8 cellular contexts compared by ENCODE assay signal in the genomic region with DNA sequence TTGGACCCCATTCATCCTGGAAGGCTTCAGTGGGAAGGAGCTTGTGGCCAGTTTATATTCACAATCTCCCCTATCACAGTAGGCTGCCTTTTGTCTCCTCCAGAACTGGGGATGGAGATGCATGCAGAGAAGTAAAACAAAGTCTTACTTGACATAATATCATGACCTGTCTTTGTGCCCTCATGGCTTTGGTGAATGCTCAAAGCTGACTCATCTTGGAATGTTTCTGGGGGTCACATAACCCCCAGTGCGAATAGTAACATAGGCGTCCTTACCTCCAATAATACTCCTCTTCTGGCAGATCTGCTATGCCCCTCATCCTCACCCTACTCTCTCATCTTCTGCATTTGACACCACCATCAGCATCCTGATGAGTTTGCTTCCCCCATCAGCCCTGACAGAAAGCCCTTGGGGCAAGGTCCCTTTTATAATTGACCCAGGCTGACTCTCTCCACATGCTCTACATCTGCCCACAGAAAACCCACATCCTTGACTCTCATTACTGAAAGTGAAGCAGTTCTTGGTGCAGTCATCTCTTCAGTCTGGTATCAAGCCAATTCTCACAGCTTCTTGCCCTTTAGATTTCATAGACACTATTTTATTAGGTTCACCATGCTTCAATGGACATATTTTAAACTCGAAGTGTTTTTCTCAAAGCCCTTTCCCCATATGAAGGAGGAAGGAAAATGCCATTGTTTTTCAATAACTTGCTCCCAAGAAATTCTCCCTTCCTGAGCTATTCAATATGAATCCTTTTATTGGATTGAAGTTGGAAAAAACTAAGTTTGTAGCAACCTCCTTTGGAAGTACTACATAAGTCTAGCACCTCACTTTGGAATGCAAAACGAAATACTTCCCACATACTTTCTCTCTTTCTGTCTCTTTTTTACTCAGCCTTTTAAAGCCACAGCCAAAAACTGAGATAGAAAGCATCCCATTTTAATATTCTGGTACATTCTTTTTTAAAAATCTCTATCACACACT. TPM values are rescaled to one million over a fixed set of nuclear protein-coding genes. Genes with fewer than 3 reads are reported as not detected.
A peak's percentile ranks its signal among the peaks of the same experiment; 100 is the strongest.
DNase-seq lines count a peak whose midpoint lies in the region; ATAC-seq lines count a peak whose summit lies in the region.

No MANE protein-coding gene starts in this region.

- in situ Hi-C loops in GM23248 (cut with MboI) = no loop called here
- in situ Hi-C loops in G401 (cut with HindIII; ENCODE audit: low sequenced_read_pairs) = no loop called here

- peaks cover 39% of the 10 kb centered on the region for H3F3A ChIP-seq in GM23248 (ENCODE audit: insufficient read depth)

- no peak overlapping the region for H2AK5ac ChIP-seq in mesendoderm (ENCODE audit: low read length)

- H4K8ac ChIP-seq in mesendoderm (ENCODE audit: low read depth, low read length) = no peak overlapping the region

- DNase-seq in GM23248 (peak; percentile 73), mesendoderm (peak; percentile 35), G401 (ENCODE audit: low spot score) (no peak)
- DNase-seq in stimulated activated CD4-positive, alpha-beta T cell treated with anti-CD3 and anti-CD28 coated beads, Interleukin-4, amount 100 ng/mL, for 24 hours = no peak
- DNase-seq in stimulated activated CD4-positive, alpha-beta T cell treated with anti-CD3 and anti-CD28 coated beads, Interleukin-1b, Interleukin-23, amount 100 ng/mL, for 48 hours = no peak
- DNase-seq in stimulated activated CD4-positive, alpha-beta T cell treated with anti-CD3 and anti-CD28 coated beads, Interleukin-4, amount 100 ng/mL, for 1 hour = no peak

- H3K4me1 ChIP-seq in GM23248 (ENCODE audit: insufficient read depth) (peaks cover 38% of the 10 kb centered on the region), mesendoderm (ENCODE audit: control insufficient read depth, low read depth, low read length) (no peaks in the 10 kb centered on the region)

- H2AFZ ChIP-seq in GM23248 = peak overlapping the region; percentile 66

- no peak overlapping the region for H3K56ac ChIP-seq in mesendoderm (ENCODE audit: low read length)

- ATAC-seq in GM18508 (IDR thresholded peaks at IDR 0.05; ENCODE audit: insufficient read depth, unreplicated experiment) = peak; percentile 99
- peak; percentile 99 for ATAC-seq in HG03575 (IDR thresholded peaks at IDR 0.05; ENCODE audit: extremely low read depth, insufficient number of reproducible peaks, low FRiP score, unreplicated experiment)

- no peak overlapping the region for H3K4ac ChIP-seq in mesendoderm (ENCODE audit: low read depth, low read length)

- H3K4me3 ChIP-seq in GM23248 (peak overlapping the region; percentile 27; the same call in 1 of the 2 replicates), mesendoderm (ENCODE audit: low read length) (no peak overlapping the region)

- H2BK15ac ChIP-seq in mesendoderm (replicated peaks; ENCODE audit: low read depth) = no peak overlapping the region

- no peaks in the 10 kb centered on the region for H3K9me2 ChIP-seq in GM23248 (ENCODE audit: insufficient read depth)

- no peak overlapping the region for H3K23ac ChIP-seq in mesendoderm (ENCODE audit: low read length)

- H3K36me3 ChIP-seq in GM23248 (ENCODE audit: low read depth) (no peaks in the 10 kb centered on the region), mesendoderm (ENCODE audit: control insufficient read depth, insufficient read depth, low read length) (no peaks in the 10 kb centered on the region)

- H3K9ac ChIP-seq in GM23248 (peak overlapping the region; percentile 31; the same call in 1 of the 2 replicates), mesendoderm (ENCODE audit: low read length) (no peak overlapping the region)

- no peak overlapping the region for H2BK120ac ChIP-seq in mesendoderm (ENCODE audit: low read depth, low read length)

- H3K4me2 ChIP-seq in GM23248 (ENCODE audit: unreplicated experiment) (peak overlapping the region; percentile 54), mesendoderm (ENCODE audit: low read length) (no peak overlapping the region)

- no peaks in the 10 kb centered on the region for H4K20me1 ChIP-seq in GM23248 (ENCODE audit: insufficient read depth)

- H3K18ac ChIP-seq in mesendoderm (ENCODE audit: low read length) = no peak overlapping the region

- no peaks in the 10 kb centered on the region for H3K79me2 ChIP-seq in GM23248 (ENCODE audit: insufficient read depth)
- H3K79me2 ChIP-seq in mesendoderm (ENCODE audit: control insufficient read depth, insufficient read depth, low read length) = no peaks in the 10 kb centered on the region

- 53 to 54% methylated on average over 4 of the region's 4 CpGs for WGBS in GM23248 (ENCODE audit: low coverage in 1 of 2, low lambda C conversion rate in 2 of 2, missing lambda C conversion rate in 2 of 2), 2 experiments
- no CpG with 5 or more reads among the region's 4 CpGs for WGBS in mesendoderm (ENCODE audit: extremely low coverage, insufficient coverage, low lambda C conversion rate)

- no peaks in the 10 kb centered on the region for H3K79me1 ChIP-seq in mesendoderm (ENCODE audit: low read length)

- H3K27ac ChIP-seq in GM23248 (peak overlapping the region; percentile 68), mesendoderm (ENCODE audit: low read depth, low read length) (no peak overlapping the region)

- no peaks in the 10 kb centered on the region for H3K9me3 ChIP-seq in GM23248 (ENCODE audit: low read depth)

- H2BK5ac ChIP-seq in mesendoderm (ENCODE audit: low read length) = no peak overlapping the region

- H3K27me3 ChIP-seq in GM23248 (replicated peaks; ENCODE audit: insufficient read depth) = no peaks in the 10 kb centered on the region
- no peaks in the 10 kb centered on the region for H3K27me3 ChIP-seq in mesendoderm (ENCODE audit: insufficient read depth, low read length, poor library complexity)

- no peak overlapping the region for H4K5ac ChIP-seq in mesendoderm (ENCODE audit: low read length)

RNA-seq across cellular contexts. Expression of gene OSTN, which starts 36.6 kb away (rescaled TPM):
- not detected in 2 replicates for total RNA-seq in GM23248 (2014; rRNA removed; shearing (Covaris generic))
- not detected in 2 replicates for polyA plus RNA-seq in GM23248 (2016; fragmentation: Nextera tagmentation; extraction: Ambion mirVana)
- not detected for polyA plus RNA-seq in mesendoderm (2013, experiment 1 of 2)
- polyA plus RNA-seq in mesendoderm (2013, experiment 2 of 2) = not detected
- not detected in 2 replicates for total RNA-seq in G401 (2014; rRNA removed; shearing (Covaris generic))

Comparison
In these comparisons a context has a peak if more than half of its experiments do, and no peak if none do; other contexts are left out.
1. DNase-seq: peak in GM23248 (single experiment) and mesendoderm (single experiment); none in G401 (single experiment), stimulated activated CD4-positive, alpha-beta T cell treated with anti-CD3 and anti-CD28 coated beads, Interleukin-4, amount 100 ng/mL, for 24 hours (single experiment), stimulated activated CD4-positive, alpha-beta T cell treated with anti-CD3 and anti-CD28 coated beads, Interleukin-1b, Interleukin-23, amount 100 ng/mL, for 48 hours (single experiment) and stimulated activated CD4-positive, alpha-beta T cell treated with anti-CD3 and anti-CD28 coated beads, Interleukin-4, amount 100 ng/mL, for 1 hour (single experiment).